ENCODE assay signal across 13 cellular contexts in genomic region chr13:91368676-91369425, GRCh38. TPM values are rescaled to one million over a fixed set of nuclear protein-coding genes. Genes with fewer than 3 reads are reported as not detected.
A peak's percentile ranks its signal among the peaks of the same experiment; 100 is the strongest.
DNase-seq lines count a peak whose midpoint lies in the region; ATAC-seq and TF ChIP-seq lines count a peak whose summit lies in the region.
"Had no signal": no experiment of that assay in that cellular context is flagged by ENCODE, and none has a peak within 500 bp of the region (broad histone marks: within the 10 kb centered on the region; RNA-seq: fewer than 3 reads in every experiment).

No MANE protein-coding gene starts in this region.

- no peak for TF ChIP-seq CTCF in omental fat pad (IDR thresholded peaks at IDR 0.05)

- H3K27ac Mint-ChIP-seq in stimulated activated memory B cell treated with anti-CD40 and anti-IgM and Interleukin-4, amounts not matched to agents 10 μg/mL and 1 μg/mL and 100 μg/mL, for 72 hours = no peak overlapping the region

- DNase-seq in activated T-cell treated with anti-CD3 and anti-CD28 coated beads, Interleukin-2, amount 50 U/mL, for 4 hours = no peak
- DNase-seq in activated T-cell treated with anti-CD3 and anti-CD28 coated beads for 4 hours (no peak), HT1080 (ENCODE audit: low read depth) (peak; percentile 55), astrocyte of the hippocampus (ENCODE audit: low read depth, low spot score) (peak; percentile 34), dedifferentiated amniotic fluid mesenchymal stem cell (ENCODE audit: extremely low spot score) (no peak), omental fat pad (ENCODE audit: low spot score) (no peak), OCI-M2 (lab: John Stamatoyannopoulos, UW; ENCODE audit: unreplicated experiment) (no peak)
- DNase-seq: ACHN, NCI-H1417 treated with DMSO at 0.1 percent for 48 hours, NCI-H524 treated with DMSO at 0.1 percent for 48 hours, uterus had no signal

- peaks cover 18% of the 10 kb centered on the region for H3K4me1 Mint-ChIP-seq in activated T-cell treated with anti-CD3 and anti-CD28 coated beads, Interleukin-2, amount 50 U/mL, for 4 hours (ENCODE audit: low read depth)
- peaks cover 4% of the 10 kb centered on the region for H3K4me1 Mint-ChIP-seq in stimulated activated memory B cell treated with anti-CD40 and anti-IgM and Interleukin-4, amounts not matched to agents 10 μg/mL and 1 μg/mL and 100 μg/mL, for 72 hours

- H3K27me3 Mint-ChIP-seq in activated T-cell treated with anti-CD3 and anti-CD28 coated beads, Interleukin-2, amount 50 U/mL, for 4 hours (ENCODE audit: low read depth) = peaks cover 4% of the 10 kb centered on the region
- no peaks in the 10 kb centered on the region for H3K27me3 Mint-ChIP-seq in stimulated activated memory B cell treated with anti-CD40 and anti-IgM and Interleukin-4, amounts not matched to agents 10 μg/mL and 1 μg/mL and 100 μg/mL, for 72 hours

- peaks cover 2% of the 10 kb centered on the region for H3K36me3 Mint-ChIP-seq in activated T-cell treated with anti-CD3 and anti-CD28 coated beads, Interleukin-2, amount 50 U/mL, for 4 hours (ENCODE audit: insufficient read depth)
- H3K36me3 Mint-ChIP-seq in stimulated activated memory B cell treated with anti-CD40 and anti-IgM and Interleukin-4, amounts not matched to agents 10 μg/mL and 1 μg/mL and 100 μg/mL, for 72 hours = peaks cover 11% of the 10 kb centered on the region

- no peaks in the 10 kb centered on the region for H3K9me3 Mint-ChIP-seq in activated T-cell treated with anti-CD3 and anti-CD28 coated beads, Interleukin-2, amount 50 U/mL, for 4 hours
- H3K9me3 Mint-ChIP-seq in stimulated activated memory B cell treated with anti-CD40 and anti-IgM and Interleukin-4, amounts not matched to agents 10 μg/mL and 1 μg/mL and 100 μg/mL, for 72 hours = no peaks in the 10 kb centered on the region

- peak; percentile 81 to 83 for ATAC-seq in activated T-cell treated with anti-CD3 and anti-CD28 coated beads, Interleukin-2, amount 50 U/mL, for 4 hours
- peak; percentile 56 for ATAC-seq in stimulated activated memory B cell treated with anti-CD40 and anti-IgM and Interleukin-4, amounts not matched to agents 10 μg/mL and 1 μg/mL and 100 μg/mL, for 72 hours
- ATAC-seq in omental fat pad (ENCODE audit: low FRiP score) = no peak
- ATAC-seq: Right ventricle myocardium inferior had no signal

- peak overlapping the region; percentile 52 for H3K4me3 Mint-ChIP-seq in activated T-cell treated with anti-CD3 and anti-CD28 coated beads, Interleukin-2, amount 50 U/mL, for 4 hours
- no peak overlapping the region for H3K4me3 Mint-ChIP-seq in stimulated activated memory B cell treated with anti-CD40 and anti-IgM and Interleukin-4, amounts not matched to agents 10 μg/mL and 1 μg/mL and 100 μg/mL, for 72 hours

RNA-seq across cellular contexts. Expression of gene MIR17HG, which starts 21.4 kb away (rescaled TPM):
- total RNA-seq in activated T-cell treated with anti-CD3 and anti-CD28 coated beads, Interleukin-2, amount 50 U/mL, for 4 hours = 10 to 100 TPM; 33.9 to 35.6 (median 34.6) TPM
- 7.2 and 8.7 TPM in 2 replicates for total RNA-seq in HT1080 (2014; rRNA removed; shearing (Covaris generic))
- polyA plus RNA-seq in HT1080 (2015; cell fraction: cytosol; rRNA removed) = 2.1 and 2.7 TPM in 2 replicates
- polyA plus RNA-seq in HT1080 (2015; cell fraction: nucleus; rRNA removed) = 26.6 and 28.4 TPM in 2 replicates
- total RNA-seq in omental fat pad = 10 to 100 TPM in 2 of 4 donors, 1 to 10 TPM in 2; 5.1 to 29.5 (median 11.8) TPM

RNA-seq across cellular contexts. Expression of gene GPC5, which starts 29.6 kb away (rescaled TPM):
- under 1 TPM in 2 of 3 donors, not detected in 1; 0.13 to 0.16 TPM for total RNA-seq in activated T-cell treated with anti-CD3 and anti-CD28 coated beads, Interleukin-2, amount 50 U/mL, for 4 hours
- total RNA-seq in HT1080 (2014; rRNA removed; shearing (Covaris generic)) = 0.07 and 0.14 TPM in 2 replicates
- polyA plus RNA-seq in HT1080 (2015; cell fraction: cytosol; rRNA removed) = 0.26 and 0.73 TPM in 2 replicates
- polyA plus RNA-seq in HT1080 (2015; cell fraction: nucleus; rRNA removed) = 0.10 and 1.7 TPM in 2 replicates
- 1 to 10 TPM in 1 of 4 donors, under 1 TPM in 1, not detected in 2; 0.74 to 1.1 TPM for total RNA-seq in omental fat pad

Comparison
In these comparisons a context has a peak if more than half of its experiments do, and no peak if none do; other contexts are left out.
1. DNase-seq: peak in HT1080 (single experiment) and astrocyte of the hippocampus (single experiment); none in activated T-cell treated with anti-CD3 and anti-CD28 coated beads, Interleukin-2, amount 50 U/mL, for 4 hours (single experiment), activated T-cell treated with anti-CD3 and anti-CD28 coated beads for 4 hours (single experiment), dedifferentiated amniotic fluid mesenchymal stem cell (single experiment), omental fat pad (single experiment) and OCI-M2 (single experiment).